Comparison of ENCODE assay signal across 13 cellular contexts in genomic region chr19:53156888-53157287, GRCh38. TPM values are rescaled to one million over a fixed set of nuclear protein-coding genes. Genes with fewer than 3 reads are reported as not detected.
DNase-seq lines count a peak whose midpoint lies in the region; ATAC-seq and TF ChIP-seq lines count a peak whose summit lies in the region.
"Had no signal": no experiment of that assay in that cellular context is flagged by ENCODE, and none has a peak within 500 bp of the region (broad histone marks: within the 10 kb centered on the region; RNA-seq: fewer than 3 reads in every experiment).

No MANE protein-coding gene starts in this region.

- CTCF ChIA-PET in SK-N-SH (lab: Yijun Ruan, JAX), result interaction anchor here (1.4 kb wide), 1 partner anchor 80 kb away, joined by 3 read pairs; no protein-coding TSS in a partner anchor

- H3K4me2 ChIP-seq in SK-N-SH (peak overlapping the region; percentile 97; the same call in 1 of the 2 replicates), Loucy (ENCODE audit: low read depth, low read length, poor library complexity, severe bottlenecking) (peak overlapping the region; percentile 84), parathyroid adenoma (ENCODE audit: low read length) (no peak overlapping the region)

- TF ChIP-seq RAD21 in SK-N-SH (IDR thresholded peaks at IDR 0.05; ENCODE audit: low read length), result no peak

- no peak for TF ChIP-seq POLR2A in adrenal gland (IDR thresholded peaks at IDR 0.05)

- 83% methylated on average over 9 of the region's 9 CpGs for WGBS in SK-N-SH (ENCODE audit: low lambda C conversion rate)
- 78 to 87% (median 84%) methylated on average over 9 of the region's 9 CpGs for WGBS in adrenal gland, 4 donors

- H2AFZ ChIP-seq in SK-N-SH (ENCODE audit: low read depth) (no peak overlapping the region), Loucy (ENCODE audit: low read length) (no peak overlapping the region), parathyroid adenoma (no peak overlapping the region)

- H3K9me3 ChIP-seq in SK-N-SH (no peaks in the 10 kb centered on the region), Loucy (ENCODE audit: insufficient read depth, low read depth, low read length) (no peaks in the 10 kb centered on the region), parathyroid adenoma (ENCODE audit: control insufficient read depth, low read length) (no peaks in the 10 kb centered on the region), adrenal gland (replicated peaks in 1 of 3) (no peaks in the 10 kb centered on the region)

- no peak for TF ChIP-seq EP300 in SK-N-SH (IDR thresholded peaks at IDR 0.05; ENCODE audit: borderline replicate concordance in 1 of 2, low read depth in 1 of 2, low read length in 1 of 2)

- TF ChIP-seq CTCF in SK-N-SH (IDR thresholded peaks at IDR 0.05), result no peak
- no peak for TF ChIP-seq CTCF in Loucy (conservative IDR thresholded peaks at IDR 0.05; ENCODE audit: low read length)
- no peak for TF ChIP-seq CTCF in parathyroid adenoma (IDR thresholded peaks at IDR 0.05)
- TF ChIP-seq CTCF in adrenal gland (IDR thresholded peaks at IDR 0.05), result no peak

- H3K9ac ChIP-seq in SK-N-SH (no peak overlapping the region), Loucy (ENCODE audit: low read depth, low read length, poor library complexity, severe bottlenecking) (peak overlapping the region; percentile 83), parathyroid adenoma (no peak overlapping the region)

- POLR2A ChIA-PET in SK-N-SH (lab: Yijun Ruan, JAX), result no interaction called here

- peaks cover 0 to 6% of the 10 kb centered on the region in 2 experiments; a peak in 1 of 4 replicates for H3K4me1 ChIP-seq in SK-N-SH (ENCODE audit: control insufficient read depth in 1 of 2, insufficient read depth in 2 of 2, low read depth in 1 of 2, low read length in 1 of 2)
- peaks cover 23% of the 10 kb centered on the region for H3K4me1 ChIP-seq in Loucy (ENCODE audit: insufficient read depth, low read length, poor library complexity, severe bottlenecking)
- no peaks in the 10 kb centered on the region for H3K4me1 ChIP-seq in parathyroid adenoma
- H3K4me1 ChIP-seq in adrenal gland (replicated peaks in 1 of 2), result peaks cover 8 to 13% of the 10 kb centered on the region in 2 donors
- H3K4me1 ChIP-seq: foreskin keratinocyte had no signal

- H3K36me3 ChIP-seq in SK-N-SH (replicated peaks in 1 of 2; ENCODE audit: control insufficient read depth in 1 of 2, insufficient read depth in 2 of 2, low read length in 1 of 2), result no peaks in the 10 kb centered on the region
- no peaks in the 10 kb centered on the region for H3K36me3 ChIP-seq in Loucy (ENCODE audit: insufficient read depth, low read length)
- H3K36me3 ChIP-seq in parathyroid adenoma (ENCODE audit: control insufficient read depth, insufficient read depth, low read length), result no peaks in the 10 kb centered on the region
- no peaks in the 10 kb centered on the region for H3K36me3 ChIP-seq in adrenal gland (replicated peaks in 1 of 2)

- H3K9me2 ChIP-seq in SK-N-SH (no peaks in the 10 kb centered on the region), Loucy (replicated peaks; ENCODE audit: low read depth, low read length) (no peaks in the 10 kb centered on the region)

- H4K20me1 ChIP-seq in SK-N-SH (ENCODE audit: insufficient read depth) (no peaks in the 10 kb centered on the region), Loucy (ENCODE audit: insufficient read depth, low read length, poor library complexity, severe bottlenecking) (peaks cover 16% of the 10 kb centered on the region)

- DNase-seq in SK-N-SH (no peak), dermis blood vessel endothelial cell (peak; percentile 23), NCI-H1930 (lab: John Stamatoyannopoulos, UW) (no peak), adrenal gland (no peak), GM03348 (ENCODE audit: low spot score) (no peak)
- DNase-seq: foreskin keratinocyte, NCI-H774 had no signal

- H3F3A ChIP-seq in SK-N-SH (replicated peaks; ENCODE audit: insufficient read depth) (peaks cover 3% of the 10 kb centered on the region), Loucy (ENCODE audit: low read depth) (no peaks in the 10 kb centered on the region)

- H3K27ac ChIP-seq in SK-N-SH (ENCODE audit: low read depth in 2 of 2, low read length in 1 of 2), result no peak overlapping the region
- peak overlapping the region; percentile 26 for H3K27ac ChIP-seq in parathyroid adenoma
- peak overlapping the region in 1 of 5 donors; percentile 20 for H3K27ac ChIP-seq in adrenal gland
- H3K27ac ChIP-seq: 22Rv1, foreskin keratinocyte had no signal

- no peak for ATAC-seq in SK-N-SH treated with all-trans-retinoic acid at 6 μM for 48 hours
- ATAC-seq: foreskin keratinocyte, left lobe of liver had no signal

- no peak overlapping the region; a peak in 1 of 4 replicates for H3K4me3 ChIP-seq in SK-N-SH (ENCODE audit: low read depth in 2 of 2, low read length in 1 of 2)
- peak overlapping the region; percentile 79 for H3K4me3 ChIP-seq in Loucy (ENCODE audit: low read length, poor library complexity, severe bottlenecking)
- H3K4me3 ChIP-seq in parathyroid adenoma (ENCODE audit: low read depth, low read length), result peak overlapping the region; percentile 11
- H3K4me3 ChIP-seq in adrenal gland, result no peak overlapping the region

- H3K27me3 ChIP-seq in SK-N-SH (ENCODE audit: insufficient read depth) (no peaks in the 10 kb centered on the region), Loucy (ENCODE audit: insufficient read depth, low read length, poor library complexity, severe bottlenecking) (no peaks in the 10 kb centered on the region), parathyroid adenoma (ENCODE audit: control insufficient read depth, insufficient read depth, low read length) (no peaks in the 10 kb centered on the region), adrenal gland (no peaks in the 10 kb centered on the region)
- H3K27me3 ChIP-seq: foreskin keratinocyte had no signal

- intact Hi-C loops in adrenal gland (cut with DNase I), result no loop called here

- H3K79me2 ChIP-seq in SK-N-SH (ENCODE audit: insufficient read depth), result peaks cover 29% of the 10 kb centered on the region; the same call in 1 of the 2 replicates
- H3K79me2 ChIP-seq in Loucy (ENCODE audit: insufficient read depth, low read length), result peaks cover 22% of the 10 kb centered on the region
- no peaks in the 10 kb centered on the region for H3K79me2 ChIP-seq in parathyroid adenoma

TF ChIP-seq in SK-N-SH, 30 proteins besides CTCF, POLR2A, EP300 and RAD21 (continues in another document):
- TF ChIP-seq TAF1 (IDR thresholded peaks at IDR 0.05; ENCODE audit: borderline replicate concordance, low read depth, low read length) (no peak), EZH2phosphoT487 (IDR thresholded peaks at IDR 0.05; ENCODE audit: borderline replicate concordance, low read depth) (no peak), JUND (IDR thresholded peaks at IDR 0.05) (no peak), USF1 (IDR thresholded peaks at IDR 0.05; ENCODE audit: borderline replicate concordance, low read depth) (no peak), FOXJ3 (CRISPR knock-in tag; IDR thresholded peaks at IDR 0.05) (no peak)

TF ChIP-seq in SK-N-SH treated with all-trans-retinoic acid at 6 μM for 48 hours, 23 proteins besides CTCF, POLR2A, EP300 and RAD21 (continues in another document):
- TF ChIP-seq OSR1 (CRISPR knock-in tag; IDR thresholded peaks at IDR 0.05) (no peak), ZNF70 (CRISPR knock-in tag; IDR thresholded peaks at IDR 0.05) (no peak), BACH2 (CRISPR knock-in tag; IDR thresholded peaks at IDR 0.05; ENCODE audit: borderline replicate concordance) (no peak), PATZ1 (CRISPR knock-in tag; IDR thresholded peaks at IDR 0.05; ENCODE audit: borderline replicate concordance) (no peak), ZFP30 (CRISPR knock-in tag; IDR thresholded peaks at IDR 0.05) (no peak), ZFP3 (CRISPR knock-in tag; IDR thresholded peaks at IDR 0.05) (no peak)

RNA-seq across cellular contexts. Expression of gene ZNF347, which starts 2.0 kb away (rescaled TPM):
- polyA plus RNA-seq in SK-N-SH (2012; rRNA removed), result 2.2 and 2.6 TPM in 2 replicates
- 2.1 and 2.3 TPM in 2 replicates for polyA plus RNA-seq in SK-N-SH (2012; cell fraction: cytosol; rRNA removed)
- polyA plus RNA-seq in SK-N-SH (2012; cell fraction: nucleus; rRNA removed), result 3.2 and 4.2 TPM in 2 replicates
- 7.5 and 8.3 TPM in 2 replicates for total RNA-seq in dermis blood vessel endothelial cell
- 10 to 100 TPM in 6 of 8 donors, 1 to 10 TPM in 2; 8.1 to 20.8 (median 14.4) TPM for total RNA-seq in adrenal gland
- polyA plus RNA-seq in adrenal gland, result 10 to 100 TPM in 1 of 3 donors, 1 to 10 TPM in 2; 1.9 to 13.5 (median 4.2) TPM

RNA-seq across cellular contexts. Expression of gene ZNF415, which starts 24.2 kb away (rescaled TPM):
- polyA plus RNA-seq in SK-N-SH (2012; rRNA removed), result 1.6 and 1.9 TPM in 2 replicates
- polyA plus RNA-seq in SK-N-SH (2012; cell fraction: cytosol; rRNA removed), result 2.6 TPM in 2 replicates
- 2.8 TPM in 2 replicates for polyA plus RNA-seq in SK-N-SH (2012; cell fraction: nucleus; rRNA removed)
- 1.6 and 1.9 TPM in 2 replicates for total RNA-seq in dermis blood vessel endothelial cell
- total RNA-seq in adrenal gland, result 10 to 100 TPM; 20.3 to 48.8 (median 35.0) TPM
- 10 to 100 TPM; 17.5 to 45.4 (median 42.0) TPM for polyA plus RNA-seq in adrenal gland
- total RNA-seq: HT1080 had no signal

RNA-seq across cellular contexts. Expression of gene ZNF665, which starts 36.3 kb away (rescaled TPM):
- polyA plus RNA-seq in SK-N-SH (2012; rRNA removed), result 3.2 and 6.0 TPM in 2 replicates
- 3.6 and 5.1 TPM in 2 replicates for polyA plus RNA-seq in SK-N-SH (2012; cell fraction: cytosol; rRNA removed)
- polyA plus RNA-seq in SK-N-SH (2012; cell fraction: nucleus; rRNA removed), result 3.4 and 5.3 TPM in 2 replicates
- total RNA-seq in dermis blood vessel endothelial cell, result 2.6 and 3.0 TPM in 2 replicates
- total RNA-seq in adrenal gland, result 1 to 10 TPM; 1.2 to 9.3 (median 4.1) TPM
- polyA plus RNA-seq in adrenal gland, result 1 to 10 TPM; 1.7 to 7.9 (median 1.9) TPM
- total RNA-seq: HT1080 had no signal

RNA-seq across cellular contexts. Expression of gene ZNF160, which starts 53.7 kb away (rescaled TPM):
- polyA plus RNA-seq in SK-N-SH (2012; rRNA removed) (10.1 and 12.3 TPM in 2 replicates), adrenal gland (10 to 100 TPM; 26.1 to 66.6 (median 39.4) TPM)
- 7.5 and 7.8 TPM in 2 replicates for polyA plus RNA-seq in SK-N-SH (2012; cell fraction: cytosol; rRNA removed)
- 37.3 and 43.1 TPM in 2 replicates for polyA plus RNA-seq in SK-N-SH (2012; cell fraction: nucleus; rRNA removed)
- total RNA-seq in dermis blood vessel endothelial cell (25.5 and 29.3 TPM in 2 replicates), adrenal gland (10 to 100 TPM; 28.3 to 90.9 (median 58.2) TPM)

Comparison
In these comparisons a context has a peak if more than half of its experiments do, and no peak if none do; other contexts are left out.
1. H3K4me3 ChIP-seq: peak in Loucy (single experiment) and parathyroid adenoma (single experiment); none in SK-N-SH (0 of 2) and adrenal gland (0 of 4).